ENCODE assay signal across 8 cellular contexts in genomic region chr19:55674459-55674840, GRCh38. TPM values are rescaled to one million over a fixed set of nuclear protein-coding genes. Genes with fewer than 3 reads are reported as not detected.
DNase-seq lines count a peak whose midpoint lies in the region; ATAC-seq and TF ChIP-seq lines count a peak whose summit lies in the region.

No MANE protein-coding gene starts in this region.

- H3K4me3 ChIP-seq in A673 (ENCODE audit: low read depth, low read length, poor library complexity, severe bottlenecking): peak overlapping the region; percentile 94
- H3K4me3 ChIP-seq in HUES6 (ENCODE audit: low read depth, low read length): peak overlapping the region; percentile 79
- peak overlapping the region; percentile 38 to 78 (median 77) for H3K4me3 ChIP-seq in mammary epithelial cell (replicated peaks in 1 of 3; ENCODE audit: insufficient read depth in 1 of 3, low read depth in 2 of 3, low read length in 3 of 3)

- peaks cover 34% of the 10 kb centered on the region for H3K4me1 Mint-ChIP-seq in mesothelial cell of epicardium

- TF ChIP-seq CTCF in A673 (conservative IDR thresholded peaks at IDR 0.05; ENCODE audit: low read depth, low read length) (no peak), mammary epithelial cell (conservative IDR thresholded peaks at IDR 0.05 in 1 of 2, IDR thresholded peaks at IDR 0.05 in 1 of 2; ENCODE audit: extremely low read depth in 1 of 2, insufficient read depth in 1 of 2, low read depth in 1 of 2, low read length in 2 of 2) (no peak), mesothelial cell of epicardium (IDR thresholded peaks at IDR 0.05; ENCODE audit: unreplicated experiment) (no peak), GM10266 (IDR thresholded peaks at IDR 0.05; ENCODE audit: control insufficient read depth, insufficient read depth, low read depth, missing control alignments) (no peak)

- H2AFZ ChIP-seq in mammary epithelial cell (ENCODE audit: low read depth, low read length): no peak overlapping the region

- H3K9me3 ChIP-seq in A673 (ENCODE audit: low read depth, low read length, poor library complexity, severe bottlenecking): no peaks in the 10 kb centered on the region
- H3K9me3 ChIP-seq in HUES6 (ENCODE audit: control insufficient read depth, insufficient read depth, low read depth, low read length): no peaks in the 10 kb centered on the region
- H3K9me3 ChIP-seq in mammary epithelial cell (replicated peaks; ENCODE audit: insufficient read depth, low read length): no peaks in the 10 kb centered on the region

- in situ Hi-C loops in mammary epithelial cell (cut with MboI; ENCODE audit: low sequenced_read_pairs in 2 of 2): loop anchor here in 1 of 2 donors (25.0 kb wide), 2 partner anchors 562 to 1212 kb away; partner anchors contain the start of genes CDC42EP5, LENG9 and PPP1R12C

- peaks cover 7% of the 10 kb centered on the region for H3K36me3 Mint-ChIP-seq in mesothelial cell of epicardium

- H3K4me3 Mint-ChIP-seq in mesothelial cell of epicardium: peak overlapping the region; percentile 58

- peaks cover 36% of the 10 kb centered on the region for H3K36me3 ChIP-seq in A673 (ENCODE audit: insufficient read depth, low read length, poor library complexity, severe bottlenecking)
- H3K36me3 ChIP-seq in HUES6 (ENCODE audit: control insufficient read depth, insufficient read depth, low read length): peaks cover 44% of the 10 kb centered on the region
- H3K36me3 ChIP-seq in mammary epithelial cell (ENCODE audit: insufficient read depth, low read length): peaks cover 7% of the 10 kb centered on the region

- H3K79me2 ChIP-seq in mammary epithelial cell (ENCODE audit: insufficient read depth, low read length): peaks cover 95% of the 10 kb centered on the region

- intact Hi-C loops in A673 (cut with micrococcal nuclease; ENCODE audit: unreplicated experiment): loop anchor here (10.0 kb wide), 1 partner anchor 640 kb away; the partner anchor contains the start of gene ZSCAN5A
- intact Hi-C loops in mammary epithelial cell (cut with micrococcal nuclease): no loop called here

- BruUV-seq in A673 (replicated peaks; lab: Mats Ljungman, UMichigan) (no TSS peak), mammary epithelial cell (replicated peaks; lab: Mats Ljungman, UMichigan) (no TSS peak)

- DNase-seq in A673 (ENCODE audit: low spot score) (no peak), mammary epithelial cell (no peak), mesothelial cell of epicardium (ENCODE audit: low spot score in 2 of 2, unreplicated experiment in 2 of 2) (no peak), foreskin melanocyte (no peak), GM10266 (ENCODE audit: extremely low spot score) (no peak)
- DNase-seq in stimulated activated CD4-positive, alpha-beta T cell treated with anti-CD3 and anti-CD28 coated beads, Interleukin-15, amount 100 ng/mL, for 24 hours: no peak

- H3K4me2 ChIP-seq in mammary epithelial cell (ENCODE audit: insufficient read depth, low read depth, low read length): peak overlapping the region; percentile 76

- CTCF ChIA-PET in A673 (lab: Charles Lee) (no interaction called here), mammary epithelial cell (lab: Charles Lee; ENCODE audit: low non-redundant PET) (no interaction called here)

- H3K4me1 ChIP-seq in A673 (ENCODE audit: insufficient read depth, low read length, poor library complexity, severe bottlenecking): peaks cover 57% of the 10 kb centered on the region
- H3K4me1 ChIP-seq in HUES6 (ENCODE audit: control insufficient read depth, insufficient read depth, low read length): peaks cover 33% of the 10 kb centered on the region
- H3K4me1 ChIP-seq in mammary epithelial cell (ENCODE audit: insufficient read depth, low read length): peaks cover 25% of the 10 kb centered on the region

- no peaks in the 10 kb centered on the region for H3K9me3 Mint-ChIP-seq in mesothelial cell of epicardium

- H3K27ac ChIP-seq in A673 (ENCODE audit: low read depth, low read length, poor library complexity, severe bottlenecking) (peak overlapping the region; percentile 92), HUES6 (ENCODE audit: low read depth, low read length) (peak overlapping the region; percentile 67; the same call in 1 of the 2 replicates), mammary epithelial cell (ENCODE audit: insufficient read depth, low read depth, low read length) (peak overlapping the region; percentile 24)

- dilution Hi-C loops in mammary epithelial cell (cut with HindIII; ENCODE audit: low sequenced_read_pairs): no loop called here

- 15% methylated on average over 9 of the region's 17 CpGs for WGBS in mammary epithelial cell (ENCODE audit: low coverage, missing lambda C conversion rate)

- peak overlapping the region; percentile 91 for H3K27ac Mint-ChIP-seq in mesothelial cell of epicardium

- H3K9ac ChIP-seq in HUES6 (ENCODE audit: low read length) (peak overlapping the region; percentile 81), mammary epithelial cell (ENCODE audit: insufficient read depth, low read length) (peak overlapping the region; percentile 16)

- H3K27me3 ChIP-seq in A673 (replicated peaks; ENCODE audit: insufficient read depth, low read depth, low read length, poor library complexity) (no peaks in the 10 kb centered on the region), HUES6 (ENCODE audit: control insufficient read depth, insufficient read depth, low read length) (no peaks in the 10 kb centered on the region), mammary epithelial cell (ENCODE audit: insufficient read depth, low read length) (no peaks in the 10 kb centered on the region)

- H3K27me3 Mint-ChIP-seq in mesothelial cell of epicardium (ENCODE audit: low read depth): no peaks in the 10 kb centered on the region

- POLR2A ChIA-PET in A673 (lab: Charles Lee; ENCODE audit: low non-redundant PET): no interaction called here

- no peak for ATAC-seq in GM19452 (IDR thresholded peaks at IDR 0.05; ENCODE audit: unreplicated experiment)

- peaks cover 8% of the 10 kb centered on the region for H4K20me1 ChIP-seq in mammary epithelial cell (ENCODE audit: insufficient read depth, low read length)

RNA-seq across cellular contexts. Expression of gene EPN1, which starts 0.6 kb away (rescaled TPM):
- total RNA-seq in A673 (2021) (178 and 186 TPM in 2 replicates), mammary epithelial cell (100 to 1,000 TPM in 1 of 2 donors, 10 to 100 TPM in 1; 47.0 to 135 TPM), mesothelial cell of epicardium (99.6 to 104 TPM (median 102 TPM) in 3 replicates)
- polyA plus RNA-seq in mammary epithelial cell: 83.2 TPM
- polyA minus RNA-seq in mammary epithelial cell: 19.4 TPM

RNA-seq across cellular contexts. Expression of gene U2AF2, which starts 19.6 kb away (rescaled TPM):
- total RNA-seq in A673 (2021) (385 and 411 TPM in 2 replicates), mammary epithelial cell (100 to 1,000 TPM in 1 of 2 donors, 10 to 100 TPM in 1; 71.3 to 219 TPM), mesothelial cell of epicardium (226 to 245 TPM (median 230 TPM) in 3 replicates)
- 92.2 TPM for polyA plus RNA-seq in mammary epithelial cell
- 122 TPM for polyA minus RNA-seq in mammary epithelial cell

RNA-seq across cellular contexts. Expression of gene CCDC106, which starts 26.4 kb away (rescaled TPM):
- total RNA-seq in A673 (2021) (39.9 and 41.5 TPM in 2 replicates), mammary epithelial cell (1 to 10 TPM; 5.5 to 7.0 TPM), mesothelial cell of epicardium (20.8 to 24.0 TPM (median 23.6 TPM) in 3 replicates)
- polyA plus RNA-seq in mammary epithelial cell: 2.0 TPM
- 0.31 TPM for polyA minus RNA-seq in mammary epithelial cell

RNA-seq across cellular contexts. Expression of gene ZNF581, which starts 31.0 kb away (rescaled TPM):
- total RNA-seq in A673 (2021): 37.1 and 38.4 TPM in 2 replicates
- total RNA-seq in mammary epithelial cell: 10 to 100 TPM; 19.8 to 30.4 TPM
- 18.4 TPM for polyA plus RNA-seq in mammary epithelial cell
- polyA minus RNA-seq in mammary epithelial cell: 13.3 TPM
- total RNA-seq in mesothelial cell of epicardium: 42.6 to 47.0 TPM (median 46.9 TPM) in 3 replicates

RNA-seq across cellular contexts. Expression of gene ZNF580, which starts 33.6 kb away (rescaled TPM):
- total RNA-seq in A673 (2021): 49.1 and 65.7 TPM in 2 replicates
- total RNA-seq in mammary epithelial cell: 10 to 100 TPM in 1 of 2 donors, 1 to 10 TPM in 1; 7.5 to 30.1 TPM
- 6.7 TPM for polyA plus RNA-seq in mammary epithelial cell
- 42.1 TPM for polyA minus RNA-seq in mammary epithelial cell
- 49.6 to 53.9 TPM (median 50.9 TPM) in 3 replicates for total RNA-seq in mesothelial cell of epicardium

Comparison
In these comparisons a context has a peak if more than half of its experiments do, and no peak if none do; other contexts are left out.
1. H3K27ac ChIP-seq: peak in every context shown above with its lines; median percentile 92 in A673; 67 in HUES6; 24 in mammary epithelial cell.